In the genomic region with DNA sequence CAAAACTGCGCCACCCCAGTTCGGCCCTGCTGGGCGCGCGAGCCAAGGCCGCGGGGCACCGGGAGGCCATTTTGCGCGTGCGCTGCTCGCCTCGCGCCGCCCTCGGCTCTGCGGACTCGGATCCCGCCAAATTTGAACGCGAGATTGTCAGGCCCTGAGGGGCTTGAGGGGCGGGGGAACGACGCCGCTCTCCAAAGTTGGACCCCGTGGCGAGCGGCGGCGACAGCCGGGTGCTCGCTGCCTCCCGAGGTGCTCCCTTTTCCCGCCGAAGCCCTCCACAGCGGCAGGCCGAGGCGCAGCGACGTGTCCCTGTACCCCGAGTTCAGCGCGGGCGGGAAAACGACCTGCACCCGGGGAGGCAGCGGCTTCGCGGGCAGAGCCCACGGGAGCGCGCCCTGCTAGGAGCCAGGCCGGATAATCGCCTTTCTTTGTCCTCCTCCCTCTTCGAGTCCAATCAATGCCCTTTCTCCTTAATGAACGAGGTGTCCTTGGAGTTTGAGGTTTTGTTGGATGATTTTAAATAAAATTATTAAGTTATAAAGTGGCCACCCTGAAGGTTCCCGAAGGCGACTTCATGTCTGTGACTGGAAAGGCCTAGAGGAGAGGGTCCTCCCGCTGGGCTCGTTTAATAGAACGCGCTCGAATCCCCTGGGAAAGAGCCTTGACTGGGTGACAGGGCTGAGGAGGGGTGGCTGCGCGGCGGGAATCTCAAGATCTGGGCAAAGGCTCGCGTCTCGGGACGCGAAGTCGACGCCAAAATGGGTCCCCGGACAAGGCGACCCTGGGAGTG, we compare ENCODE assay signal across 8 cellular contexts. TPM values are rescaled to one million over a fixed set of nuclear protein-coding genes. Genes with fewer than 3 reads are reported as not detected.
DNase-seq lines count a peak whose midpoint lies in the region; ATAC-seq and TF ChIP-seq lines count a peak whose summit lies in the region.

No MANE protein-coding gene starts in this region.

- TF ChIP-seq POLR2A in transverse colon (IDR thresholded peaks at IDR 0.05): no peak

- peaks cover 42% of the 10 kb centered on the region for H3K4me1 Mint-ChIP-seq in activated T-cell treated with anti-CD3 and anti-CD28 coated beads, Interleukin-2, amount 50 U/mL, for 24 hours (ENCODE audit: low read depth)
- H3K4me1 Mint-ChIP-seq in effector memory CD8-positive, alpha-beta T cell (ENCODE audit: low read depth in 2 of 2): peaks cover 13 to 21% of the 10 kb centered on the region in 2 donors

- H3K36me3 ChIP-seq in mucosa of descending colon (ENCODE audit: low read depth) (no peaks in the 10 kb centered on the region), transverse colon (peaks cover 0 to 7% (median 2%) of the 10 kb centered on the region in 4 donors)

- H3K9me3 ChIP-seq in mucosa of descending colon (no peaks in the 10 kb centered on the region), transverse colon (no peaks in the 10 kb centered on the region)

- in situ Hi-C loops in transverse colon (cut with MboI; ENCODE audit: low pct_ligation_motif_present in 1 of 4, low pct_unique_long_range_greater_than_20kb in 1 of 4, low sequenced_read_pairs in 3 of 4): no loop called here

- H3K36me3 Mint-ChIP-seq in activated T-cell treated with anti-CD3 and anti-CD28 coated beads, Interleukin-2, amount 50 U/mL, for 24 hours (ENCODE audit: low read depth): peaks cover 38% of the 10 kb centered on the region
- peaks cover 43% of the 10 kb centered on the region for H3K36me3 Mint-ChIP-seq in effector memory CD8-positive, alpha-beta T cell (ENCODE audit: insufficient read depth)

- TF ChIP-seq EP300 in transverse colon (IDR thresholded peaks at IDR 0.05; ENCODE audit: low read depth): no peak

- peak overlapping the region; percentile 77 for H3K27ac Mint-ChIP-seq in activated T-cell treated with anti-CD3 and anti-CD28 coated beads, Interleukin-2, amount 50 U/mL, for 24 hours
- H3K27ac Mint-ChIP-seq in effector memory CD8-positive, alpha-beta T cell: peak overlapping the region; percentile 91 to 97

- 41% methylated on average over 66 of the region's 75 CpGs; no CpG with 5 or more reads in 1 of the 2 donors for WGBS in transverse colon (ENCODE audit: low coverage in 1 of 2), 2 donors

- peak overlapping the region; percentile 75 for H3K4me3 Mint-ChIP-seq in activated T-cell treated with anti-CD3 and anti-CD28 coated beads, Interleukin-2, amount 50 U/mL, for 24 hours
- H3K4me3 Mint-ChIP-seq in effector memory CD8-positive, alpha-beta T cell: peak overlapping the region; percentile 83 to 84

- no peak overlapping the region for H3K27ac ChIP-seq in transverse colon

- peaks cover 67% of the 10 kb centered on the region for H3K27me3 ChIP-seq in transverse colon

- peaks cover 64% of the 10 kb centered on the region for H3K27me3 Mint-ChIP-seq in activated T-cell treated with anti-CD3 and anti-CD28 coated beads, Interleukin-2, amount 50 U/mL, for 24 hours
- peaks cover 24 to 34% of the 10 kb centered on the region in 2 donors for H3K27me3 Mint-ChIP-seq in effector memory CD8-positive, alpha-beta T cell

- DNase-seq in activated T-cell treated with anti-CD3 and anti-CD28 coated beads, Interleukin-2, amount 50 U/mL, for 24 hours: peak; percentile 36
- DNase-seq in activated T-cell treated with anti-CD3 and anti-CD28 coated beads, Interleukin-2, amount 50 U/mL, for 48 hours: no peak
- DNase-seq in effector memory CD8-positive, alpha-beta T cell: no peak
- DNase-seq in mucosa of descending colon (peak in 2 of 3 donors; percentile 35 to 54), transverse colon (no peak), NCI-H1092 treated with DMSO at 0.1 percent for 48 hours (lab: John Stamatoyannopoulos, UW) (no peak), SW480 (ENCODE audit: low spot score) (no peak), NCI-H446 (lab: John Stamatoyannopoulos, UW) (no peak)

- peaks cover 8% of the 10 kb centered on the region for H3K9me3 Mint-ChIP-seq in activated T-cell treated with anti-CD3 and anti-CD28 coated beads, Interleukin-2, amount 50 U/mL, for 24 hours
- H3K9me3 Mint-ChIP-seq in effector memory CD8-positive, alpha-beta T cell: no peaks in the 10 kb centered on the region

- ATAC-seq in effector memory CD8-positive, alpha-beta T cell (replicated peaks): no peak
- peak; percentile 43 for ATAC-seq in mucosa of descending colon

- H3K4me1 ChIP-seq in mucosa of descending colon (ENCODE audit: low read depth) (peaks cover 14% of the 10 kb centered on the region), transverse colon (peaks cover 21 to 35% (median 28%) of the 10 kb centered on the region in 4 donors)

- intact Hi-C loops in mucosa of descending colon (cut with DNase I, micrococcal nuclease) (no loop called here), transverse colon (cut with DNase I; ENCODE audit: low total_unique reads) (no loop called here)

- TF ChIP-seq CTCF in mucosa of descending colon (IDR thresholded peaks at IDR 0.05): no peak
- TF ChIP-seq CTCF in transverse colon (IDR thresholded peaks at IDR 0.05): no peak

- H3K4me3 ChIP-seq in mucosa of descending colon: no peak overlapping the region
- H3K4me3 ChIP-seq in transverse colon: peak overlapping the region; percentile 4 to 58 (median 36)

RNA-seq across cellular contexts. Expression of gene SPAG6, which starts 10.7 kb away (rescaled TPM):
- not detected for total RNA-seq in mucosa of descending colon
- total RNA-seq in transverse colon: not detected

RNA-seq across cellular contexts. Expression of gene BMI1, which starts 13.7 kb away (rescaled TPM):
- total RNA-seq in mucosa of descending colon (10 to 100 TPM; 26.6 to 76.6 (median 28.7) TPM), transverse colon (10 to 100 TPM; 29.2 to 63.0 (median 42.5) TPM)

RNA-seq across cellular contexts. Expression of gene COMMD3, which starts 18.4 kb away (rescaled TPM):
- total RNA-seq in mucosa of descending colon: 10 to 100 TPM; 48.4 to 56.5 (median 51.2) TPM
- total RNA-seq in transverse colon: 10 to 100 TPM in 2 of 4 donors, 1 to 10 TPM in 2; 3.0 to 35.1 (median 18.3) TPM

Comparison
In these comparisons a context has a peak if more than half of its experiments do, and no peak if none do; other contexts are left out.
1. DNase-seq: peak in activated T-cell treated with anti-CD3 and anti-CD28 coated beads, Interleukin-2, amount 50 U/mL, for 24 hours (single experiment) and mucosa of descending colon (2 of 3); none in activated T-cell treated with anti-CD3 and anti-CD28 coated beads, Interleukin-2, amount 50 U/mL, for 48 hours (0 of 2), effector memory CD8-positive, alpha-beta T cell (0 of 3), transverse colon (single experiment), NCI-H1092 treated with DMSO at 0.1 percent for 48 hours (single experiment), SW480 (single experiment) and NCI-H446 (0 of 2).